1 cellular context compared by ENCODE assay signal in the genomic region with DNA sequence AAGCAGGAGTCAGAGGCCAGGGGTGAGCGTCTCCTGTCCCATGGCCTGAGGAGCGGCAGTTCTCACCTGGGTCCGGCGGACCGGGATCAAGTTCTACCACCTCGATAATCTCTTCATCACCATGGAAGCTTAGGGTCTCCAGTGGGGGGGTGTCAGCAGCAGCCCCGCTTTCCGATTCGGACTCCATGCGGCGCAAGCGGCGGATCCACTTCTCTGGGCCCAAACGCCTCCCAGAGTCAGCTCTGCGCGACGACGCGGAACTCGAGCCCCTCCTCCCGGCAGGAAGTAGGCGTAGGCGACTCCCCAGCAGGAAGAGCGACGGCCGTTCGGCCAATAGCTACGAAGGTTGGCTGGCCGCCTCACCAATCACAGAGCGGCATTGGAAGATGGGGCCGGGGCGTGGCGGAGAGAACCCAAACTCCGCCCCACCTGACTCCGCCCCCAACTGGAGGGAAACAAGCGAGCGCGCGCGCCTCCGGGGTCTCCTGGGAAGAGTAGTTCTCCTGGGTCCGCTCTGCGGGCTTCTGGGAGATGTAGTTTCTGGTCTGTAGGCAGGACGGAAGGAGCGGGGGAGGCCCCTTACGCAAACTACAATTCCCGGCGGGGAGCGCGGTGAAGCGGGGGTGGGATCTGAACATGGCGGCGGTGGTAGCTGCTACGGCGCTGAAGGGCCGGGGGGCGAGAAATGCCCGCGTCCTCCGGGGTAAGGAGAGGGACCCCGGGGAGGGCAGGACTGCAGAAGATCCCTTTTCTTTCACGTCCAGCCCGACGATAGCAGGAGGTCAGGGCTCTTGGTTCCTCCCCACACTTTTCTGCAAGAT.
TF ChIP-seq lines count a peak whose summit lies in the region.

A gene with protein sequence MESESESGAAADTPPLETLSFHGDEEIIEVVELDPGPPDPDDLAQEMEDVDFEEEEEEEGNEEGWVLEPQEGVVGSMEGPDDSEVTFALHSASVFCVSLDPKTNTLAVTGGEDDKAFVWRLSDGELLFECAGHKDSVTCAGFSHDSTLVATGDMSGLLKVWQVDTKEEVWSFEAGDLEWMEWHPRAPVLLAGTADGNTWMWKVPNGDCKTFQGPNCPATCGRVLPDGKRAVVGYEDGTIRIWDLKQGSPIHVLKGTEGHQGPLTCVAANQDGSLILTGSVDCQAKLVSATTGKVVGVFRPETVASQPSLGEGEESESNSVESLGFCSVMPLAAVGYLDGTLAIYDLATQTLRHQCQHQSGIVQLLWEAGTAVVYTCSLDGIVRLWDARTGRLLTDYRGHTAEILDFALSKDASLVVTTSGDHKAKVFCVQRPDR (minus strand): TSS at position 238 of the 821 bp plus-strand sequence. CDS start 51 bp downstream, at position 187.
A gene with protein sequence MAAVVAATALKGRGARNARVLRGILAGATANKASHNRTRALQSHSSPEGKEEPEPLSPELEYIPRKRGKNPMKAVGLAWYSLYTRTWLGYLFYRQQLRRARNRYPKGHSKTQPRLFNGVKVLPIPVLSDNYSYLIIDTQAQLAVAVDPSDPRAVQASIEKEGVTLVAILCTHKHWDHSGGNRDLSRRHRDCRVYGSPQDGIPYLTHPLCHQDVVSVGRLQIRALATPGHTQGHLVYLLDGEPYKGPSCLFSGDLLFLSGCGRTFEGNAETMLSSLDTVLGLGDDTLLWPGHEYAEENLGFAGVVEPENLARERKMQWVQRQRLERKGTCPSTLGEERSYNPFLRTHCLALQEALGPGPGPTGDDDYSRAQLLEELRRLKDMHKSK (plus strand): TSS at position 620 of the 821 bp plus-strand sequence. CDS start 17 bp downstream, at position 637.

TF ChIP-seq in HepG2, 621 proteins besides CTCF, POLR2A, EP300 and RAD21 (continued from another document and continues in another):
- TF ChIP-seq KDM2A (CRISPR knock-in tag; IDR thresholded peaks at IDR 0.05; ENCODE audit: borderline replicate concordance, low read depth) (peak; percentile 86), ZNF879 (CRISPR knock-in tag; IDR thresholded peaks at IDR 0.05) (no peak), ZNF260 (CRISPR knock-in tag; IDR thresholded peaks at IDR 0.05; ENCODE audit: borderline replicate concordance, low read depth) (no peak), MIXL1 (CRISPR knock-in tag; IDR thresholded peaks at IDR 0.05) (peak; percentile 29; the same call in 1 of the 2 replicates), ZFX (CRISPR knock-in tag; IDR thresholded peaks at IDR 0.05; ENCODE audit: low read depth) (peak; percentile 95), ZNF10 (CRISPR knock-in tag; IDR thresholded peaks at IDR 0.05; ENCODE audit: borderline replicate concordance, low read depth) (no peak), ZNF367 (CRISPR knock-in tag; IDR thresholded peaks at IDR 0.05; ENCODE audit: borderline replicate concordance) (0 out of 2 replicates have a peak, but pooled peaks have one; percentile 65), ZNF629 (CRISPR knock-in tag; conservative IDR thresholded peaks at IDR 0.05) (no peak), RORA (CRISPR knock-in tag; IDR thresholded peaks at IDR 0.05) (no peak), SAP130 (CRISPR knock-in tag; IDR thresholded peaks at IDR 0.05; ENCODE audit: low read depth) (peak; percentile 86), HMGA1 (CRISPR knock-in tag; conservative IDR thresholded peaks at IDR 0.05) (no peak), ZNF329 (CRISPR knock-in tag; IDR thresholded peaks at IDR 0.05; ENCODE audit: low read depth) (no peak), SIN3A (IDR thresholded peaks at IDR 0.05; ENCODE audit: borderline replicate concordance, low read depth, low read length) (peak; percentile 47; the same call in 1 of the 2 replicates), NCOA1 (CRISPR knock-in tag; IDR thresholded peaks at IDR 0.05) (no peak; the same call in 1 of the 2 replicates), NONO (IDR thresholded peaks at IDR 0.05) (no peak), NONO (CRISPR knock-in tag; conservative IDR thresholded peaks at IDR 0.05) (peak; percentile 23), SMYD3 (CRISPR knock-in tag; IDR thresholded peaks at IDR 0.05) (peak; percentile 79; the same call in 1 of the 2 replicates), ZNF550 (CRISPR knock-in tag; IDR thresholded peaks at IDR 0.05; ENCODE audit: borderline replicate concordance) (no peak), ZNF891 (CRISPR knock-in tag; IDR thresholded peaks at IDR 0.05) (no peak; the same call in 1 of the 2 replicates), ZNF282 (IDR thresholded peaks at IDR 0.05; ENCODE audit: partially characterized antibody) (no peak), ZSCAN29 (CRISPR knock-in tag; conservative IDR thresholded peaks at IDR 0.05) (0 out of 2 replicates have a peak, but pooled peaks have one; percentile 34), DMAP1 (CRISPR knock-in tag; IDR thresholded peaks at IDR 0.05) (peak; percentile 89), ZNF790 (CRISPR knock-in tag; IDR thresholded peaks at IDR 0.05; ENCODE audit: borderline replicate concordance) (no peak), GATA4 (IDR thresholded peaks at IDR 0.05; ENCODE audit: borderline replicate concordance, low read depth) (peak; percentile 56; the same call in 1 of the 2 replicates), ZFP37 (CRISPR knock-in tag; IDR thresholded peaks at IDR 0.05; ENCODE audit: borderline replicate concordance) (peak; percentile 81; the same call in 1 of the 2 replicates), JUN (CRISPR knock-in tag; IDR thresholded peaks at IDR 0.05) (no peak; the same call in 1 of the 2 replicates), ZNF878 (CRISPR knock-in tag; IDR thresholded peaks at IDR 0.05) (no peak), CAMTA2 (CRISPR knock-in tag; IDR thresholded peaks at IDR 0.05; ENCODE audit: borderline replicate concordance) (peak; percentile 81; the same call in 1 of the 2 replicates), CC2D1A (CRISPR knock-in tag; IDR thresholded peaks at IDR 0.05) (no peak), NBN (conservative IDR thresholded peaks at IDR 0.05) (no peak), RXRA (CRISPR knock-in tag; IDR thresholded peaks at IDR 0.05) (peak; percentile 31; the same call in 1 of the 2 replicates), RARG (CRISPR knock-in tag; IDR thresholded peaks at IDR 0.05; ENCODE audit: low read depth) (no peak), DPF2 (CRISPR knock-in tag; IDR thresholded peaks at IDR 0.05; ENCODE audit: borderline replicate concordance, low read depth) (no peak), IKZF1 (IDR thresholded peaks at IDR 0.05) (no peak), HIVEP1 (CRISPR knock-in tag; IDR thresholded peaks at IDR 0.05) (peak; percentile 58; the same call in 1 of the 2 replicates), PCBP1 (IDR thresholded peaks at IDR 0.05; ENCODE audit: borderline replicate concordance, low read depth, low read length) (peak; percentile 89), ZNF557 (CRISPR knock-in tag; IDR thresholded peaks at IDR 0.05) (0 out of 2 replicates have a peak, but pooled peaks have one; percentile 24), ZNF543 (CRISPR knock-in tag; IDR thresholded peaks at IDR 0.05) (peak; percentile 88; the same call in 1 of the 2 replicates), ARNTL (CRISPR knock-in tag; IDR thresholded peaks at IDR 0.05) (no peak), ZNF136 (CRISPR knock-in tag; IDR thresholded peaks at IDR 0.05; ENCODE audit: low read depth) (no peak)
- TF ChIP-seq, protein P1, sequence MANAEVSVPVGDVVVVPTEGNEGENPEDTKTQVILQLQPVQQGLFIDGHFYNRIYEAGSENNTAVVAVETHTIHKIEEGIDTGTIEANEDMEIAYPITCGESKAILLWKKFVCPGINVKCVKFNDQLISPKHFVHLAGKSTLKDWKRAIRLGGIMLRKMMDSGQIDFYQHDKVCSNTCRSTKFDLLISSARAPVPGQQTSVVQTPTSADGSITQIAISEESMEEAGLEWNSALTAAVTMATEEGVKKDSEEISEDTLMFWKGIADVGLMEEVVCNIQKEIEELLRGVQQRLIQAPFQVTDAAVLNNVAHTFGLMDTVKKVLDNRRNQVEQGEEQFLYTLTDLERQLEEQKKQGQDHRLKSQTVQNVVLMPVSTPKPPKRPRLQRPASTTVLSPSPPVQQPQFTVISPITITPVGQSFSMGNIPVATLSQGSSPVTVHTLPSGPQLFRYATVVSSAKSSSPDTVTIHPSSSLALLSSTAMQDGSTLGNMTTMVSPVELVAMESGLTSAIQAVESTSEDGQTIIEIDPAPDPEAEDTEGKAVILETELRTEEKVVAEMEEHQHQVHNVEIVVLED (CRISPR knock-in tag; IDR thresholded peaks at IDR 0.05; ENCODE audit: borderline replicate concordance) = peak; percentile 97
- TF ChIP-seq, protein P2, sequence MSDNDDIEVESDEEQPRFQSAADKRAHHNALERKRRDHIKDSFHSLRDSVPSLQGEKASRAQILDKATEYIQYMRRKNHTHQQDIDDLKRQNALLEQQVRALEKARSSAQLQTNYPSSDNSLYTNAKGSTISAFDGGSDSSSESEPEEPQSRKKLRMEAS (IDR thresholded peaks at IDR 0.05) = peak; percentile 54
- TF ChIP-seq, protein P3, sequence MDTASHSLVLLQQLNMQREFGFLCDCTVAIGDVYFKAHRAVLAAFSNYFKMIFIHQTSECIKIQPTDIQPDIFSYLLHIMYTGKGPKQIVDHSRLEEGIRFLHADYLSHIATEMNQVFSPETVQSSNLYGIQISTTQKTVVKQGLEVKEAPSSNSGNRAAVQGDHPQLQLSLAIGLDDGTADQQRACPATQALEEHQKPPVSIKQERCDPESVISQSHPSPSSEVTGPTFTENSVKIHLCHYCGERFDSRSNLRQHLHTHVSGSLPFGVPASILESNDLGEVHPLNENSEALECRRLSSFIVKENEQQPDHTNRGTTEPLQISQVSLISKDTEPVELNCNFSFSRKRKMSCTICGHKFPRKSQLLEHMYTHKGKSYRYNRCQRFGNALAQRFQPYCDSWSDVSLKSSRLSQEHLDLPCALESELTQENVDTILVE (CRISPR knock-in tag; IDR thresholded peaks at IDR 0.05) = peak; percentile 74; the same call in 1 of the 2 replicates
- TF ChIP-seq, protein P4, sequence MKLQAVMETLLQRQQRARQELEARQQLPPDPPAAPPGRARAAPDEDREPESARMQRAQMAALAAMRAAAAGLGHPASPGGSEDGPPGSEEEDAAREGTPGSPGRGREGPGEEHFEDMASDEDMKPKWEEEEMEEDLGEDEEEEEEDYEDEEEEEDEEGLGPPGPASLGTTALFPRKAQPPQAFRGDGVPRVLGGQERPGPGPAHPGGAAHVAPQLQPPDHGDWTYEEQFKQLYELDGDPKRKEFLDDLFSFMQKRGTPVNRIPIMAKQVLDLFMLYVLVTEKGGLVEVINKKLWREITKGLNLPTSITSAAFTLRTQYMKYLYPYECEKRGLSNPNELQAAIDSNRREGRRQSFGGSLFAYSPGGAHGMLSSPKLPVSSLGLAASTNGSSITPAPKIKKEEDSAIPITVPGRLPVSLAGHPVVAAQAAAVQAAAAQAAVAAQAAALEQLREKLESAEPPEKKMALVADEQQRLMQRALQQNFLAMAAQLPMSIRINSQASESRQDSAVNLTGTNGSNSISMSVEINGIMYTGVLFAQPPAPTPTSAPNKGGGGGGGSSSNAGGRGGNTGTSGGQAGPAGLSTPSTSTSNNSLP (IDR thresholded peaks at IDR 0.05; ENCODE audit: low read depth, low read length) = no peak
- TF ChIP-seq, protein P5, sequence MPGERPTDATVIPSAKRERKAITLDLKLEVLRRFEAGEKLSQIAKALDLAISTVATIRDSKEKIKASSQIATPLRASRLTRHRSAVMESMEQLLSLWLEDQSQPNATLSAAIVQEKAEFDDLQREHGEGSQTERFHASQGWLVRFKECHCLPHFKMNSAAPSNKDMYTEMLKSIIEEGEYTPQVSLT (CRISPR knock-in tag; IDR thresholded peaks at IDR 0.05; ENCODE audit: borderline replicate concordance, low read depth) = no peak
- TF ChIP-seq, protein P6, sequence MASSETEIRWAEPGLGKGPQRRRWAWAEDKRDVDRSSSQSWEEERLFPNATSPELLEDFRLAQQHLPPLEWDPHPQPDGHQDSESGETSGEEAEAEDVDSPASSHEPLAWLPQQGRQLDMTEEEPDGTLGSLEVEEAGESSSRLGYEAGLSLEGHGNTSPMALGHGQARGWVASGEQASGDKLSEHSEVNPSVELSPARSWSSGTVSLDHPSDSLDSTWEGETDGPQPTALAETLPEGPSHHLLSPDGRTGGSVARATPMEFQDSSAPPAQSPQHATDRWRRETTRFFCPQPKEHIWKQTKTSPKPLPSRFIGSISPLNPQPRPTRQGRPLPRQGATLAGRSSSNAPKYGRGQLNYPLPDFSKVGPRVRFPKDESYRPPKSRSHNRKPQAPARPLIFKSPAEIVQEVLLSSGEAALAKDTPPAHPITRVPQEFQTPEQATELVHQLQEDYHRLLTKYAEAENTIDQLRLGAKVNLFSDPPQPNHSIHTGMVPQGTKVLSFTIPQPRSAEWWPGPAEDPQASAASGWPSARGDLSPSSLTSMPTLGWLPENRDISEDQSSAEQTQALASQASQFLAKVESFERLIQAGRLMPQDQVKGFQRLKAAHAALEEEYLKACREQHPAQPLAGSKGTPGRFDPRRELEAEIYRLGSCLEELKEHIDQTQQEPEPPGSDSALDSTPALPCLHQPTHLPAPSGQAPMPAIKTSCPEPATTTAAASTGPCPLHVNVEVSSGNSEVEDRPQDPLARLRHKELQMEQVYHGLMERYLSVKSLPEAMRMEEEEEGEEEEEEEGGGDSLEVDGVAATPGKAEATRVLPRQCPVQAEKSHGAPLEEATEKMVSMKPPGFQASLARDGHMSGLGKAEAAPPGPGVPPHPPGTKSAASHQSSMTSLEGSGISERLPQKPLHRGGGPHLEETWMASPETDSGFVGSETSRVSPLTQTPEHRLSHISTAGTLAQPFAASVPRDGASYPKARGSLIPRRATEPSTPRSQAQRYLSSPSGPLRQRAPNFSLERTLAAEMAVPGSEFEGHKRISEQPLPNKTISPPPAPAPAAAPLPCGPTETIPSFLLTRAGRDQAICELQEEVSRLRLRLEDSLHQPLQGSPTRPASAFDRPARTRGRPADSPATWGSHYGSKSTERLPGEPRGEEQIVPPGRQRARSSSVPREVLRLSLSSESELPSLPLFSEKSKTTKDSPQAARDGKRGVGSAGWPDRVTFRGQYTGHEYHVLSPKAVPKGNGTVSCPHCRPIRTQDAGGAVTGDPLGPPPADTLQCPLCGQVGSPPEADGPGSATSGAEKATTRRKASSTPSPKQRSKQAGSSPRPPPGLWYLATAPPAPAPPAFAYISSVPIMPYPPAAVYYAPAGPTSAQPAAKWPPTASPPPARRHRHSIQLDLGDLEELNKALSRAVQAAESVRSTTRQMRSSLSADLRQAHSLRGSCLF (CRISPR knock-in tag; IDR thresholded peaks at IDR 0.05; ENCODE audit: borderline replicate concordance) = no peak; the same call in 1 of the 2 replicates
- TF ChIP-seq, protein P7, sequence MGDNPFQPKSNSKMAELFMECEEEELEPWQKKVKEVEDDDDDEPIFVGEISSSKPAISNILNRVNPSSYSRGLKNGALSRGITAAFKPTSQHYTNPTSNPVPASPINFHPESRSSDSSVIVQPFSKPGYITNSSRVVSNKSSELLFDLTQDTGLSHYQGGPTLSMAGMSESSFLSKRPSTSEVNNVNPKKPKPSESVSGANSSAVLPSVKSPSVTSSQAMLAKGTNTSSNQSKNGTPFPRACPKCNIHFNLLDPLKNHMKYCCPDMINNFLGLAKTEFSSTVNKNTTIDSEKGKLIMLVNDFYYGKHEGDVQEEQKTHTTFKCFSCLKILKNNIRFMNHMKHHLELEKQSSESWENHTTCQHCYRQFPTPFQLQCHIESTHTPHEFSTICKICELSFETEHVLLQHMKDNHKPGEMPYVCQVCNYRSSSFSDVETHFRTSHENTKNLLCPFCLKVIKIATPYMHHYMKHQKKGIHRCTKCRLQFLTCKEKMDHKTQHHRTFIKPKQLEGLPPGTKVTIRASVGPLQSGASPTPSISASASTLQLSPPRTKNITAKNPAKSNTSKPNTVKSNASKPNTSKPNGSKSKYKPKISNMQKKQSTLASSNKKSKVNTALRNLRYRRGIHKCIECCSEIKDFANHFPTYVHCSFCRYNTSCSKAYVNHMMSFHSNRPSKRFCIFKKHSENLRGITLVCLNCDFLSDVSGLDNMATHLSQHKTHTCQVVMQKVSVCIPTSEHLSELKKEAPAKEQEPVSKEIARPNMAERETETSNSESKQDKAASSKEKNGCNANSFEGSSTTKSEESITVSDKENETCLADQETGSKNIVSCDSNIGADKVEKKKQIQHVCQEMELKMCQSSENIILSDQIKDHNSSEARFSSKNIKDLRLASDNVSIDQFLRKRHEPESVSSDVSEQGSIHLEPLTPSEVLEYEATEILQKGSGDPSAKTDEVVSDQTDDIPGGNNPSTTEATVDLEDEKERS (CRISPR knock-in tag; IDR thresholded peaks at IDR 0.05) = peak; percentile 86; the same call in 1 of the 2 replicates
